ENCODE assay signal across 8 cellular contexts in the genomic region with DNA sequence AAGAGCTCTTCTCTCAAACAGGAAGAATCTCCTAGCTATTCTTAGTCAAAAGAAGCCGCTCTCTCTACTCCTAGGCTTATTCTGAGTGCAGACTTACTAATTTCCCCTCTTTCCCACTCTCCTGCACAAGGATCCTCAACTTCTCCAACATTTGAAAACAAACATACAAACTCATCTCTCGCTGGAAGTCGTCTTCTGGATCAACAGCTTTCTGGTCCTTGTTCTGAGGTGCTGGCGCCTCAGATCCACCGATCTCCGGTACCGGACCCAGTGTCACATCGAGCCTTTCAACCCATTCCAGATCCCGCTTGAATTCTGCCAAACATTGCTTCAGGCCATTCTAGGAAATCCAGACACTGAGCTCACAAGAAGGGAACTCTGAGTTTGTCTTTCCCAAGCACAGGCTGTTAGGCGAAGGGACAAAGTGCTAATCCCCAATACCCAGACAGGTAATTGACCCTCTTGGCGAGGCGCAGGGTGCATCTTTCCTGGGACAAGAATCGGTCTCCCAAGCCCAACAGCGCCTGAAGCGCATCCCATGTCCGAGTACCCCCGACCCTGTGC. TPM values are rescaled to one million over a fixed set of nuclear protein-coding genes. Genes with fewer than 3 reads are reported as not detected.
A peak's percentile ranks its signal among the peaks of the same experiment; 100 is the strongest.
DNase-seq lines count a peak whose midpoint lies in the region; ATAC-seq and TF ChIP-seq lines count a peak whose summit lies in the region.

No MANE protein-coding gene starts in this region.

- dilution Hi-C loops in IMR-90 (cut with HindIII; ENCODE audit: low sequenced_read_pairs, unreplicated experiment) = no loop called here

- peak overlapping the region; percentile 90 for H3K27ac Mint-ChIP-seq in central memory CD8-positive, alpha-beta T cell (ENCODE audit: low read depth)

- peaks cover 23% of the 10 kb centered on the region for H3K79me2 ChIP-seq in DND-41 (ENCODE audit: insufficient read depth, low read length)

- H3K18ac ChIP-seq in IMR-90 (ENCODE audit: low read depth, low read length) = no peak overlapping the region

- H2AK9ac ChIP-seq in IMR-90 (replicated peaks; ENCODE audit: low read depth, low read length, poor library complexity) = peak overlapping the region; percentile 96

- H3K36me3 Mint-ChIP-seq in central memory CD8-positive, alpha-beta T cell (ENCODE audit: insufficient read depth) = peaks cover 28% of the 10 kb centered on the region

- intact Hi-C loops in IMR-90 (cut with micrococcal nuclease) = no loop called here

- H3K27me3 Mint-ChIP-seq in central memory CD8-positive, alpha-beta T cell = peaks cover 21% of the 10 kb centered on the region

- peak overlapping the region; percentile 99 for H3K4me3 Mint-ChIP-seq in central memory CD8-positive, alpha-beta T cell

- H3K79me1 ChIP-seq in IMR-90 (ENCODE audit: low read depth in 1 of 2, low read length in 2 of 2) = peaks cover 40 to 43% of the 10 kb centered on the region in 2 experiments

- no peak for TF ChIP-seq POLR2A in IMR-90 (IDR thresholded peaks at IDR 0.05; ENCODE audit: low read depth, low read length)

- H4K8ac ChIP-seq in IMR-90 (ENCODE audit: low read depth in 2 of 2, low read length in 2 of 2) = peak overlapping the region in 1 of 2 experiments; percentile 72; a peak in 2 of 4 replicates

- peak overlapping the region; percentile 89 for H3K23ac ChIP-seq in IMR-90 (ENCODE audit: low read depth, low read length)

- peak overlapping the region; percentile 93 for H3K4me2 ChIP-seq in DND-41 (ENCODE audit: insufficient read depth, low read length)
- H3K4me2 ChIP-seq in IMR-90 (ENCODE audit: low read depth, low read length) = peak overlapping the region; percentile 85

- H3K36me3 ChIP-seq in DND-41 (ENCODE audit: insufficient read depth, low read length) (peaks cover 47% of the 10 kb centered on the region), IMR-90 (ENCODE audit: control insufficient read depth, insufficient read depth, low read length) (peaks cover 20% of the 10 kb centered on the region), muscle layer of duodenum (ENCODE audit: control insufficient read depth in 1 of 2, insufficient read depth in 2 of 2, low read length in 2 of 2) (peaks cover 28 to 40% of the 10 kb centered on the region in 2 donors)

- peak overlapping the region; percentile 95 for H2AFZ ChIP-seq in DND-41 (ENCODE audit: low read depth, low read length)
- peak overlapping the region; percentile 97 for H2AFZ ChIP-seq in IMR-90 (replicated peaks; ENCODE audit: low read length, poor library complexity)

- peaks cover 3% of the 10 kb centered on the region; the same call in 1 of the 2 replicates for H4K20me1 ChIP-seq in DND-41 (ENCODE audit: insufficient read depth, low read length)
- H4K20me1 ChIP-seq in IMR-90 (ENCODE audit: insufficient read depth, low read length) = no peaks in the 10 kb centered on the region; the same call in 1 of the 2 replicates

- peak overlapping the region; percentile 85 for H3K14ac ChIP-seq in IMR-90 (replicated peaks; ENCODE audit: low read depth, low read length)

- H3K27ac ChIP-seq in DND-41 (ENCODE audit: low read length) (peak overlapping the region; percentile 72), IMR-90 (ENCODE audit: insufficient read depth, low read length) (peak overlapping the region; percentile 60), muscle layer of duodenum (ENCODE audit: low read length) (peak overlapping the region; percentile 64)

- 0 out of 2 replicates have a peak, but pooled peaks cover 3% of the 10 kb centered on the region for H3K9me1 ChIP-seq in IMR-90 (ENCODE audit: insufficient read depth, low read length)

- in situ Hi-C loops in IMR-90 (cut with MboI; ENCODE audit: low sequenced_read_pairs) = no loop called here

- peak overlapping the region; percentile 72 to 90; a peak in 3 of 4 replicates for H3K4me3 ChIP-seq in DND-41 (ENCODE audit: low read depth in 1 of 2, low read length in 2 of 2)
- peak overlapping the region; percentile 75 for H3K4me3 ChIP-seq in IMR-90 (ENCODE audit: insufficient read depth, low read depth, low read length)
- H3K4me3 ChIP-seq in muscle layer of duodenum (ENCODE audit: low read depth in 1 of 2, low read length in 2 of 2) = peak overlapping the region; percentile 94 to 99

- peaks cover 33% of the 10 kb centered on the region for H3K4me1 Mint-ChIP-seq in central memory CD8-positive, alpha-beta T cell

- CTCF ChIA-PET in IMR-90 (lab: Yijun Ruan, JAX) = no interaction called here

- TF ChIP-seq CTCF in DND-41 (IDR thresholded peaks at IDR 0.05; ENCODE audit: borderline replicate concordance, extremely low read depth, low read length, poor library complexity, severe bottlenecking) (no peak), IMR-90 (conservative IDR thresholded peaks at IDR 0.05; ENCODE audit: low read depth, low read length) (no peak)

- H3K56ac ChIP-seq in IMR-90 (ENCODE audit: extremely low read depth, insufficient read depth, low read length) = peak overlapping the region; percentile 45

- no peak overlapping the region for H4K5ac ChIP-seq in IMR-90 (ENCODE audit: low read depth, low read length)

- H2BK5ac ChIP-seq in IMR-90 (ENCODE audit: low read depth, low read length, poor library complexity, severe bottlenecking) = peak overlapping the region; percentile 27

- H3K4me1 ChIP-seq in DND-41 (ENCODE audit: insufficient read depth, low read length) = peaks cover 26% of the 10 kb centered on the region
- H3K4me1 ChIP-seq in IMR-90 (ENCODE audit: control insufficient read depth, insufficient read depth, low read length) = no peaks in the 10 kb centered on the region
- peaks cover 9 to 12% of the 10 kb centered on the region in 2 donors for H3K4me1 ChIP-seq in muscle layer of duodenum (ENCODE audit: control insufficient read depth in 1 of 2, insufficient read depth in 2 of 2, low read length in 2 of 2)

- peaks cover 4% of the 10 kb centered on the region for H3K27me3 ChIP-seq in DND-41 (ENCODE audit: insufficient read depth, low read length, poor library complexity)
- H3K27me3 ChIP-seq in IMR-90 (ENCODE audit: control insufficient read depth, insufficient read depth, low read length) = peaks cover 5% of the 10 kb centered on the region
- no peaks in the 10 kb centered on the region for H3K27me3 ChIP-seq in muscle layer of duodenum (ENCODE audit: low read depth, low read length)

- TSS peak; percentile 94 for BruUV-seq in IMR-90 (replicated peaks; lab: Mats Ljungman, UMichigan)

- 16% methylated on average over 13 of the region's 17 CpGs; no CpG with 5 or more reads in 1 of the 2 experiments for WGBS in IMR-90 (ENCODE audit: extremely low coverage in 2 of 2, insufficient read length in 1 of 2), 2 experiments

- no peaks in the 10 kb centered on the region for H3K9me3 Mint-ChIP-seq in central memory CD8-positive, alpha-beta T cell

- peak overlapping the region; percentile 80 for H3K4ac ChIP-seq in IMR-90 (ENCODE audit: low read depth, low read length)

- ATAC-seq in DND-41 (ENCODE audit: insufficient read depth, low read depth) = no peak
- no peak for ATAC-seq in IMR-90 (ENCODE audit: low read depth)
- ATAC-seq in central memory CD8-positive, alpha-beta T cell (replicated peaks; ENCODE audit: extremely low read depth, poor library complexity, severe bottlenecking) = no peak
- no peak for ATAC-seq in GM21529 (IDR thresholded peaks at IDR 0.05; ENCODE audit: unreplicated experiment)

- POLR2A ChIA-PET in IMR-90 (lab: Charles Lee; ENCODE audit: unreplicated experiment) = interaction anchor here (1.9 kb wide), 1 partner anchor 35 kb away, joined by 5 read pairs; no protein-coding TSS in a partner anchor

- TF ChIP-seq RAD21 in IMR-90 (IDR thresholded peaks at IDR 0.05; ENCODE audit: low read length) = 0 out of 2 replicates have a peak, but pooled peaks have one; percentile 1

- no peak for DNase-seq in DND-41
- peak; percentile 1 for DNase-seq in IMR-90
- no peak for DNase-seq in central memory CD8-positive, alpha-beta T cell (ENCODE audit: low spot score in 2 of 2)
- no peak for DNase-seq in COLO668 (lab: John Stamatoyannopoulos, UW; ENCODE audit: unreplicated experiment)
- DNase-seq in MV-4-11 (lab: John Stamatoyannopoulos, UW) = no peak
- DNase-seq in EL = no peak

- H2BK20ac ChIP-seq in IMR-90 (ENCODE audit: low read depth, low read length) = no peak overlapping the region

- H2BK120ac ChIP-seq in IMR-90 (ENCODE audit: low read depth, low read length) = no peak overlapping the region

- H2BK15ac ChIP-seq in IMR-90 (ENCODE audit: low read depth, low read length) = no peak overlapping the region

- H3K9ac ChIP-seq in DND-41 (ENCODE audit: low read depth, low read length) (peak overlapping the region; percentile 71), IMR-90 (ENCODE audit: low read depth, low read length) (peak overlapping the region; percentile 82)

- H2AK5ac ChIP-seq in IMR-90 (ENCODE audit: low read depth, low read length) = peak overlapping the region; percentile 74

- no peaks in the 10 kb centered on the region for H3K9me3 ChIP-seq in DND-41 (ENCODE audit: insufficient read depth, low read length, severe bottlenecking)
- no peaks in the 10 kb centered on the region for H3K9me3 ChIP-seq in IMR-90 (ENCODE audit: control insufficient read depth, insufficient read depth, low read length)
- no peaks in the 10 kb centered on the region for H3K9me3 ChIP-seq in muscle layer of duodenum (ENCODE audit: control insufficient read depth in 1 of 2, low read length in 2 of 2)

- H4K91ac ChIP-seq in IMR-90 (ENCODE audit: insufficient read depth, low read depth, low read length) = peak overlapping the region; percentile 18; the same call in 1 of the 2 replicates

TF ChIP-seq in IMR-90, 13 proteins besides CTCF, POLR2A, EP300 and RAD21 (continues in another document):
- TF ChIP-seq FOS (IDR thresholded peaks at IDR 0.05; ENCODE audit: low read depth, low read length) (no peak), SMC3 (IDR thresholded peaks at IDR 0.05; ENCODE audit: low read depth, low read length) (no peak), CEBPB (IDR thresholded peaks at IDR 0.05; ENCODE audit: low read depth, low read length) (no peak), BHLHE40 (IDR thresholded peaks at IDR 0.05; ENCODE audit: low read depth, low read length) (no peak)
- TF ChIP-seq, protein P1, sequence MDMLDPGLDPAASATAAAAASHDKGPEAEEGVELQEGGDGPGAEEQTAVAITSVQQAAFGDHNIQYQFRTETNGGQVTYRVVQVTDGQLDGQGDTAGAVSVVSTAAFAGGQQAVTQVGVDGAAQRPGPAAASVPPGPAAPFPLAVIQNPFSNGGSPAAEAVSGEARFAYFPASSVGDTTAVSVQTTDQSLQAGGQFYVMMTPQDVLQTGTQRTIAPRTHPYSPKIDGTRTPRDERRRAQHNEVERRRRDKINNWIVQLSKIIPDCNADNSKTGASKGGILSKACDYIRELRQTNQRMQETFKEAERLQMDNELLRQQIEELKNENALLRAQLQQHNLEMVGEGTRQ (IDR thresholded peaks at IDR 0.05; ENCODE audit: low read depth, low read length) = no peak

RNA-seq across cellular contexts. Expression of a gene that starts 0.7 kb away (rescaled TPM):
- 135 and 173 TPM in 2 replicates for total RNA-seq in IMR-90 (2012; rRNA removed)
- polyA plus RNA-seq in IMR-90 (2012; rRNA removed) = 79.0 and 82.8 TPM in 2 replicates
- 39.0 and 98.0 TPM in 2 replicates for polyA plus RNA-seq in IMR-90 (2012; cell fraction: cytosol; rRNA removed)
- 35.8 and 55.8 TPM in 2 replicates for polyA plus RNA-seq in IMR-90 (2012; cell fraction: nucleus; rRNA removed; ENCODE audit: low replicate concordance)

RNA-seq across cellular contexts. Expression of a gene that starts 0.7 kb away (rescaled TPM):
- total RNA-seq in IMR-90 (2012; rRNA removed) = 0.28 and 0.36 TPM in 2 replicates
- 0.19 and 0.29 TPM in 2 replicates for polyA plus RNA-seq in IMR-90 (2012; rRNA removed)
- 0.11 TPM in 2 replicates for polyA plus RNA-seq in IMR-90 (2012; cell fraction: cytosol; rRNA removed)
- polyA plus RNA-seq in IMR-90 (2012; cell fraction: nucleus; rRNA removed; ENCODE audit: low replicate concordance) = 0.50 and 2.7 TPM in 2 replicates
